22 cellular contexts compared by ENCODE assay signal in genomic region chr7:27213150-27213903, GRCh38. TPM values are rescaled to one million over a fixed set of nuclear protein-coding genes. Genes with fewer than 3 reads are reported as not detected.
DNase-seq lines count a peak whose midpoint lies in the region; ATAC-seq lines count a peak whose summit lies in the region.
"Had no signal": no experiment of that assay in that cellular context is flagged by ENCODE, and none has a peak within 500 bp of the region (broad histone marks: within the 10 kb centered on the region; RNA-seq: fewer than 3 reads in every experiment).

No MANE protein-coding gene starts in this region.

- DNase-seq in activated T-cell treated with anti-CD3 and anti-CD28 coated beads, Interleukin-2, amount 50 U/mL, for 72 hours = no peak
- no peak for DNase-seq in activated T-cell treated with anti-CD3 and anti-CD28 coated beads, Interleukin-2, amount 50 U/mL, for 24 hours
- peak; percentile 68 for DNase-seq in retina
- no peak for DNase-seq in NCI-H1092 (lab: John Stamatoyannopoulos, UW)
- DNase-seq: activated gamma-delta T cell treated with Interleukin-2 at 50 U/mL for 16 hours; C1 segment of cervical spinal cord; effector memory CD4-positive, alpha-beta T cell; GF-D8; GOT3; mammary epithelial cell; MM.1S; NCI-H187; ovary; PC-9; substantia nigra had no signal

- ATAC-seq in activated T-cell treated with anti-CD3 and anti-CD28 coated beads, Interleukin-2, amount 50 U/mL, for 72 hours (replicated peaks in 1 of 2) = no peak
- no peak for ATAC-seq in GM18502 (IDR thresholded peaks at IDR 0.05; ENCODE audit: poor library complexity, unreplicated experiment)
- ATAC-seq in HG02571 (IDR thresholded peaks at IDR 0.05; ENCODE audit: unreplicated experiment) = no peak

- peaks cover 95% of the 10 kb centered on the region for H3K27me3 Mint-ChIP-seq in activated T-cell treated with anti-CD3 and anti-CD28 coated beads, Interleukin-2, amount 50 U/mL, for 72 hours (ENCODE audit: low read depth)
- peaks cover 96% of the 10 kb centered on the region for H3K27me3 Mint-ChIP-seq in activated T-cell treated with anti-CD3 and anti-CD28 coated beads, Interleukin-2, amount 50 U/mL, for 24 hours
- peaks cover 69% of the 10 kb centered on the region for H3K27me3 Mint-ChIP-seq in IgD-negative memory B cell

- no peaks in the 10 kb centered on the region for H3K36me3 ChIP-seq in iPS-15b (ENCODE audit: control insufficient read depth, insufficient read depth, low read length)
- H3K36me3 ChIP-seq: ovary had no signal

- peaks cover 100% of the 10 kb centered on the region for H3K27me3 ChIP-seq in iPS-15b (ENCODE audit: control insufficient read depth, insufficient read depth, low read length)
- H3K27me3 ChIP-seq: ovary had no signal

- peaks cover 4% of the 10 kb centered on the region for H3K4me1 ChIP-seq in iPS-15b (ENCODE audit: control insufficient read depth, insufficient read depth, low read length)

- no peaks in the 10 kb centered on the region for H3K9me3 ChIP-seq in iPS-15b (ENCODE audit: control insufficient read depth, insufficient read depth, low read length)
- H3K9me3 ChIP-seq: ovary had no signal

- H3K36me3 Mint-ChIP-seq in activated T-cell treated with anti-CD3 and anti-CD28 coated beads, Interleukin-2, amount 50 U/mL, for 72 hours (ENCODE audit: insufficient read depth in 2 of 2) = no peaks in the 10 kb centered on the region
- no peaks in the 10 kb centered on the region for H3K36me3 Mint-ChIP-seq in activated T-cell treated with anti-CD3 and anti-CD28 coated beads, Interleukin-2, amount 50 U/mL, for 24 hours (ENCODE audit: low read depth)
- H3K36me3 Mint-ChIP-seq in IgD-negative memory B cell = no peaks in the 10 kb centered on the region

- H3K9ac ChIP-seq in iPS-15b (ENCODE audit: low read depth, low read length) = no peak overlapping the region

- peak overlapping the region; percentile 22 for H3K4me3 ChIP-seq in iPS-15b (ENCODE audit: low read depth, low read length)
- H3K4me3 ChIP-seq: ovary, PC-9 had no signal

- H3K4me1 Mint-ChIP-seq in activated T-cell treated with anti-CD3 and anti-CD28 coated beads, Interleukin-2, amount 50 U/mL, for 72 hours (ENCODE audit: low read depth) = peaks cover 17% of the 10 kb centered on the region
- H3K4me1 Mint-ChIP-seq in activated T-cell treated with anti-CD3 and anti-CD28 coated beads, Interleukin-2, amount 50 U/mL, for 24 hours (ENCODE audit: low read depth) = peaks cover 13% of the 10 kb centered on the region
- peaks cover 4 to 10% (median 6%) of the 10 kb centered on the region in 3 donors for H3K4me1 Mint-ChIP-seq in IgD-negative memory B cell

- peak overlapping the region; percentile 39 to 51 for H3K4me3 Mint-ChIP-seq in activated T-cell treated with anti-CD3 and anti-CD28 coated beads, Interleukin-2, amount 50 U/mL, for 72 hours
- no peak overlapping the region for H3K4me3 Mint-ChIP-seq in activated T-cell treated with anti-CD3 and anti-CD28 coated beads, Interleukin-2, amount 50 U/mL, for 24 hours
- H3K4me3 Mint-ChIP-seq in IgD-negative memory B cell = peak overlapping the region in 3 of 4 donors; percentile 17 to 84 (median 76)

- no peak overlapping the region for H3K27ac Mint-ChIP-seq in activated T-cell treated with anti-CD3 and anti-CD28 coated beads, Interleukin-2, amount 50 U/mL, for 72 hours
- no peak overlapping the region for H3K27ac Mint-ChIP-seq in activated T-cell treated with anti-CD3 and anti-CD28 coated beads, Interleukin-2, amount 50 U/mL, for 24 hours
- H3K27ac Mint-ChIP-seq in IgD-negative memory B cell = peak overlapping the region in 1 of 3 donors; percentile 80

- no peaks in the 10 kb centered on the region for H3K9me3 Mint-ChIP-seq in activated T-cell treated with anti-CD3 and anti-CD28 coated beads, Interleukin-2, amount 50 U/mL, for 72 hours
- no peaks in the 10 kb centered on the region for H3K9me3 Mint-ChIP-seq in activated T-cell treated with anti-CD3 and anti-CD28 coated beads, Interleukin-2, amount 50 U/mL, for 24 hours
- H3K9me3 Mint-ChIP-seq in IgD-negative memory B cell = no peaks in the 10 kb centered on the region

RNA-seq across cellular contexts. Expression of gene HOXA13, which starts 13.4 kb away (rescaled TPM):
- not detected for total RNA-seq in activated T-cell treated with anti-CD3 and anti-CD28 coated beads, Interleukin-2, amount 50 U/mL, for 72 hours
- not detected for polyA plus RNA-seq in IgD-negative memory B cell
- total RNA-seq: aorta, mammary epithelial cell, ovary had no signal
- polyA plus RNA-seq: mammary epithelial cell had no signal

RNA-seq across cellular contexts. Expression of gene HOXA11, which starts 28.3 kb away (rescaled TPM):
- total RNA-seq in activated T-cell treated with anti-CD3 and anti-CD28 coated beads, Interleukin-2, amount 50 U/mL, for 72 hours = under 1 TPM; 0.09 to 0.14 TPM
- polyA plus RNA-seq in IgD-negative memory B cell = not detected

RNA-seq across cellular contexts. Expression of gene EVX1, which starts 29.3 kb away (rescaled TPM):
- total RNA-seq in activated T-cell treated with anti-CD3 and anti-CD28 coated beads, Interleukin-2, amount 50 U/mL, for 72 hours = under 1 TPM in 1 of 2 donors, not detected in 1; 0.07 TPM
- not detected for polyA plus RNA-seq in IgD-negative memory B cell
- total RNA-seq: aorta, mammary epithelial cell, ovary, PC-9, SK-MEL-5, skeletal muscle tissue had no signal
- polyA plus RNA-seq: aorta, mammary epithelial cell, ovary had no signal

RNA-seq across cellular contexts. Expression of gene HOXA10, which starts 39.2 kb away (rescaled TPM):
- total RNA-seq in activated T-cell treated with anti-CD3 and anti-CD28 coated beads, Interleukin-2, amount 50 U/mL, for 72 hours = under 1 TPM; 0.19 to 0.26 TPM
- 0.70 TPM for polyA plus RNA-seq in IgD-negative memory B cell
- total RNA-seq: PC-9, SK-MEL-5 had no signal

RNA-seq across cellular contexts. Expression of gene HOXA9, which starts 48.0 kb away (rescaled TPM):
- total RNA-seq in activated T-cell treated with anti-CD3 and anti-CD28 coated beads, Interleukin-2, amount 50 U/mL, for 72 hours = not detected
- 0.20 TPM for polyA plus RNA-seq in IgD-negative memory B cell
- total RNA-seq: SK-MEL-5 had no signal
